8 cellular contexts compared by ENCODE assay signal in genomic region chr18:58046087-58046793, GRCh38. TPM values are rescaled to one million over a fixed set of nuclear protein-coding genes. Genes with fewer than 3 reads are reported as not detected.
A peak's percentile ranks its signal among the peaks of the same experiment; 100 is the strongest.
DNase-seq lines count a peak whose midpoint lies in the region; ATAC-seq, FAIRE-seq and TF ChIP-seq lines count a peak whose summit lies in the region.

No MANE protein-coding gene starts in this region.

- H3K27ac Mint-ChIP-seq in T-cell = no peak overlapping the region

- ATAC-seq in SK-N-SH treated with all-trans-retinoic acid at 6 μM for 48 hours (no peak), T-cell (replicated peaks in 1 of 4) (no peak), right cardiac atrium (no peak), GM21381 (IDR thresholded peaks at IDR 0.05; ENCODE audit: unreplicated experiment) (no peak), GM18519 (IDR thresholded peaks at IDR 0.05; ENCODE audit: low FRiP score, unreplicated experiment) (no peak), HG02970 (IDR thresholded peaks at IDR 0.05; ENCODE audit: low FRiP score, unreplicated experiment) (no peak)

- CTCF ChIA-PET in SK-N-SH (lab: Yijun Ruan, JAX) (interaction anchor here (0.8 to 3.1 kb wide), 7 partner anchors 10 to 416 kb away, joined by 3 to 37 read pairs (median 3); no protein-coding TSS in a partner anchor), T-cell (lab: Charles Lee) (interaction anchor here in 1 of 2 donors (0.6 kb wide), 2 partner anchors 425 to 615 kb away, joined by 3 read pairs; no protein-coding TSS in a partner anchor)

- H3K27me3 ChIP-seq in SK-N-SH (ENCODE audit: insufficient read depth) = no peaks in the 10 kb centered on the region
- H3K27me3 ChIP-seq in right cardiac atrium (ENCODE audit: control insufficient read depth, insufficient read depth) = no peaks in the 10 kb centered on the region
- H3K27me3 ChIP-seq in small intestine (ENCODE audit: control insufficient read depth in 2 of 2, insufficient read depth in 2 of 2, low read length in 2 of 2) = no peaks in the 10 kb centered on the region

- no peaks in the 10 kb centered on the region for H3K36me3 ChIP-seq in SK-N-SH (replicated peaks in 1 of 2; ENCODE audit: control insufficient read depth in 1 of 2, insufficient read depth in 2 of 2, low read length in 1 of 2)
- H3K36me3 ChIP-seq in small intestine (ENCODE audit: control insufficient read depth in 2 of 2, insufficient read depth in 2 of 2, low read length in 2 of 2) = no peaks in the 10 kb centered on the region

- H3K9me3 Mint-ChIP-seq in T-cell = no peaks in the 10 kb centered on the region

- H2AFZ ChIP-seq in SK-N-SH (ENCODE audit: low read depth) = peak overlapping the region; percentile 98; the same call in 1 of the 2 replicates

- H3K27ac ChIP-seq in SK-N-SH (ENCODE audit: low read depth in 2 of 2, low read length in 1 of 2) = no peak overlapping the region
- H3K27ac ChIP-seq in right cardiac atrium (ENCODE audit: low read length) = peak overlapping the region; percentile 28
- peak overlapping the region; percentile 14 to 91 for H3K27ac ChIP-seq in small intestine (ENCODE audit: low read depth in 1 of 2, low read length in 1 of 2)

- H3K4me1 ChIP-seq in SK-N-SH (ENCODE audit: control insufficient read depth in 1 of 2, insufficient read depth in 2 of 2, low read depth in 1 of 2, low read length in 1 of 2) (peaks cover 0 to 10% of the 10 kb centered on the region in 2 experiments; a peak in 2 of 4 replicates), right cardiac atrium (ENCODE audit: control insufficient read depth, insufficient read depth, low read length) (no peaks in the 10 kb centered on the region), small intestine (ENCODE audit: control insufficient read depth in 2 of 2, insufficient read depth in 1 of 2, low read depth in 1 of 2, low read length in 1 of 2) (no peaks in the 10 kb centered on the region)

- peak overlapping the region; percentile 91 for H3K4me2 ChIP-seq in SK-N-SH

- H3K36me3 Mint-ChIP-seq in T-cell = no peaks in the 10 kb centered on the region

- peaks cover 7% of the 10 kb centered on the region; the same call in 1 of the 2 replicates for H3K79me2 ChIP-seq in SK-N-SH (ENCODE audit: insufficient read depth)

- intact Hi-C loops in right cardiac atrium (cut with DNase I) = loop anchor here in 2 of 4 donors (5.0 to 10.0 kb wide), 2 partner anchors 76 to 279 kb away; no protein-coding TSS in a partner anchor

- H4K20me1 ChIP-seq in SK-N-SH (ENCODE audit: insufficient read depth) = no peaks in the 10 kb centered on the region

- H3K4me3 Mint-ChIP-seq in T-cell = peak overlapping the region; percentile 89 to 93 (median 90)

- TF ChIP-seq CTCF in SK-N-SH (IDR thresholded peaks at IDR 0.05) = no peak

- no peak for DNase-seq in SK-N-SH
- no peak for DNase-seq in T-cell
- no peak for DNase-seq in right cardiac atrium
- DNase-seq in small intestine = peak; percentile 37

- WGBS in SK-N-SH (ENCODE audit: low lambda C conversion rate) = 69% methylated on average over 9 of the region's 9 CpGs
- 51% methylated on average over 9 of the region's 9 CpGs for WGBS in right cardiac atrium
- WGBS in small intestine, 3 donors = 10 to 35% (median 19%) methylated on average over 9 of the region's 9 CpGs

- H3F3A ChIP-seq in SK-N-SH (replicated peaks; ENCODE audit: insufficient read depth) = peaks cover 8% of the 10 kb centered on the region

- FAIRE-seq in small intestine (lab: Jason Lieb, UNC) = no peak

- TF ChIP-seq RAD21 in SK-N-SH (IDR thresholded peaks at IDR 0.05; ENCODE audit: low read length) = no peak

- TF ChIP-seq EP300 in SK-N-SH (IDR thresholded peaks at IDR 0.05; ENCODE audit: borderline replicate concordance in 1 of 2, low read depth in 1 of 2, low read length in 1 of 2) = no peak

- 0 out of 2 replicates have a peak overlapping the region, but pooled peaks have one; percentile 57 for H3K9ac ChIP-seq in SK-N-SH

- POLR2A ChIA-PET in SK-N-SH (lab: Yijun Ruan, JAX) (no interaction called here), T-cell (lab: Charles Lee) (no interaction called here)

- H3K27me3 Mint-ChIP-seq in T-cell = peaks cover 0 to 14% of the 10 kb centered on the region in 2 donors

- H3K9me2 ChIP-seq in SK-N-SH = no peaks in the 10 kb centered on the region

- peaks cover 25 to 37% (median 28%) of the 10 kb centered on the region in 3 donors for H3K4me1 Mint-ChIP-seq in T-cell

- H3K4me3 ChIP-seq in SK-N-SH (ENCODE audit: low read depth in 2 of 2, low read length in 1 of 2) (peak overlapping the region; percentile 90 to 92), right cardiac atrium (ENCODE audit: low read length) (peak overlapping the region; percentile 92), small intestine (ENCODE audit: low read depth in 1 of 2, low read length in 2 of 2) (peak overlapping the region in 1 of 2 donors; percentile 69)

- no peaks in the 10 kb centered on the region for H3K9me3 ChIP-seq in SK-N-SH
- no peaks in the 10 kb centered on the region for H3K9me3 ChIP-seq in right cardiac atrium (ENCODE audit: control insufficient read depth, low read length)
- no peaks in the 10 kb centered on the region for H3K9me3 ChIP-seq in small intestine (ENCODE audit: control insufficient read depth, low read depth)

TF ChIP-seq in SK-N-SH, 30 proteins besides CTCF, POLR2A, EP300 and RAD21:
- TF ChIP-seq RXRA (IDR thresholded peaks at IDR 0.05; ENCODE audit: borderline replicate concordance, low read depth) = no peak
- TF ChIP-seq SIN3A (IDR thresholded peaks at IDR 0.05; ENCODE audit: borderline replicate concordance, low read depth, low read length) = no peak
- TF ChIP-seq ELF1 (IDR thresholded peaks at IDR 0.05) = no peak
- TF ChIP-seq RCOR1 (IDR thresholded peaks at IDR 0.05; ENCODE audit: low read length) = no peak
- TF ChIP-seq GABPA (IDR thresholded peaks at IDR 0.05; ENCODE audit: low read depth) = no peak
- no peak for TF ChIP-seq JUND (IDR thresholded peaks at IDR 0.05)
- no peak for TF ChIP-seq NRF1 (IDR thresholded peaks at IDR 0.05; ENCODE audit: low read depth, low read length)
- no peak for TF ChIP-seq TCF12 (IDR thresholded peaks at IDR 0.05)
- no peak for TF ChIP-seq USF2 (IDR thresholded peaks at IDR 0.05; ENCODE audit: borderline replicate concordance, low read depth, low read length)
- TF ChIP-seq FOXM1 (IDR thresholded peaks at IDR 0.05; ENCODE audit: low read depth) = no peak
- no peak for TF ChIP-seq NFIC (IDR thresholded peaks at IDR 0.05; ENCODE audit: borderline replicate concordance)
- no peak for TF ChIP-seq CHD2 (IDR thresholded peaks at IDR 0.05; ENCODE audit: low read length, partially characterized antibody)
- TF ChIP-seq MAX (IDR thresholded peaks at IDR 0.05; ENCODE audit: low read depth) = no peak
- no peak for TF ChIP-seq EZH2phosphoT487 (IDR thresholded peaks at IDR 0.05; ENCODE audit: borderline replicate concordance, low read depth)

TF ChIP-seq in SK-N-SH treated with all-trans-retinoic acid at 6 μM for 48 hours, 23 proteins besides CTCF, POLR2A, EP300 and RAD21:
- TF ChIP-seq CSRNP3 (CRISPR knock-in tag; IDR thresholded peaks at IDR 0.05) (no peak), SNAI2 (CRISPR knock-in tag; IDR thresholded peaks at IDR 0.05) (no peak), ZFP3 (CRISPR knock-in tag; IDR thresholded peaks at IDR 0.05) (no peak), ZC3H10 (CRISPR knock-in tag; IDR thresholded peaks at IDR 0.05) (no peak), ZNF8 (CRISPR knock-in tag; IDR thresholded peaks at IDR 0.05) (no peak)

RNA-seq across cellular contexts. Expression of gene NEDD4L, which starts 2.2 kb away (rescaled TPM):
- 11.0 and 13.2 TPM in 2 replicates for polyA plus RNA-seq in SK-N-SH (2012; rRNA removed)
- 9.0 and 10.9 TPM in 2 replicates for polyA plus RNA-seq in SK-N-SH (2012; cell fraction: cytosol; rRNA removed)
- 22.0 and 24.4 TPM in 2 replicates for polyA plus RNA-seq in SK-N-SH (2012; cell fraction: nucleus; rRNA removed)
- total RNA-seq in T-cell = 10 to 100 TPM in 2 of 5 donors, 1 to 10 TPM in 3; 4.4 to 10.7 (median 6.7) TPM
- total RNA-seq in right cardiac atrium = 10 to 100 TPM; 72.6 to 87.5 (median 76.0) TPM
- polyA plus RNA-seq in right cardiac atrium = 25.7 TPM
- 10 to 100 TPM; 36.5 to 97.5 (median 94.8) TPM for polyA plus RNA-seq in small intestine

Comparison
In these comparisons a context has a peak if more than half of its experiments do, and no peak if none do; other contexts are left out.
1. H3K27ac ChIP-seq: peak in right cardiac atrium (single experiment) and small intestine (2 of 2); none in SK-N-SH (0 of 2).